2 cellular contexts compared by ENCODE assay signal in the genomic region with DNA sequence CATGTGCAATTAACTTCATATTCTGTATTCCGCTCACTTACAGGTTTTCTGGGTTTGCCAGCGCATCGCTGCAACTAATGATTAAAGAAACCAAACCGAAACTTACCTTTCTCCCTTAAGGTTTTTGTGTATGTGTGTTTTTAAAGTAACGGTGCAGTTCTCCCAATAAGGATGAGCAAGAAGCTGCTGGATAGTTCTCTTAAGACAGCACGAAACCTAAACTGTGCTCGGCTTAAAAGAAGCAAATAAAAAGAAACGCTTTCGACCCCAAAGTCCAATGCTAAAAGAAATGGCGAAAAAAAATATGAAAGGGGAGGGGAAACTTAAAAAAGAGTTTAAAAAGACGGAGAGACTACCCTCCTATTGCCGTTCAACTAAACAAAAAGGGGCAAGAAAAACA.
TF ChIP-seq lines count a peak whose summit lies in the region.

No MANE protein-coding gene starts in this region.

TF ChIP-seq in A549, 52 proteins besides CTCF, POLR2A, EP300 and RAD21 (continued from another document):
- TF ChIP-seq MAFK (IDR thresholded peaks at IDR 0.05; ENCODE audit: partially characterized antibody) (no peak), FOXS1 (CRISPR knock-in tag; IDR thresholded peaks at IDR 0.05) (no peak), SMC3 (IDR thresholded peaks at IDR 0.05) (no peak), KDM5A (IDR thresholded peaks at IDR 0.05) (no peak), RFX5 (IDR thresholded peaks at IDR 0.05) (no peak), CBX8 (IDR thresholded peaks at IDR 0.05) (no peak), CHD2 (IDR thresholded peaks at IDR 0.05; ENCODE audit: low read length, partially characterized antibody) (no peak), HOXB13 (CRISPR knock-in tag; IDR thresholded peaks at IDR 0.05; ENCODE audit: low read depth) (no peak), PBX3 (IDR thresholded peaks at IDR 0.05) (no peak), HOXA7 (CRISPR knock-in tag; IDR thresholded peaks at IDR 0.05) (no peak), MYC (IDR thresholded peaks at IDR 0.05; ENCODE audit: borderline replicate concordance, low read length) (no peak), CHD4 (IDR thresholded peaks at IDR 0.05; ENCODE audit: borderline replicate concordance) (no peak)

TF ChIP-seq in endothelial cell of umbilical vein, 7 proteins besides CTCF, POLR2A, EP300 and RAD21 (continued from another document):
- TF ChIP-seq, protein P1, sequence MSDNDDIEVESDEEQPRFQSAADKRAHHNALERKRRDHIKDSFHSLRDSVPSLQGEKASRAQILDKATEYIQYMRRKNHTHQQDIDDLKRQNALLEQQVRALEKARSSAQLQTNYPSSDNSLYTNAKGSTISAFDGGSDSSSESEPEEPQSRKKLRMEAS (IDR thresholded peaks at IDR 0.05; ENCODE audit: insufficient read depth, insufficient read length) = no peak
- TF ChIP-seq POLR2AphosphoS5 (IDR thresholded peaks at IDR 0.05; ENCODE audit: insufficient read depth, low read depth, low read length) = no peak
